25 cellular contexts compared by ENCODE assay signal in the genomic region with DNA sequence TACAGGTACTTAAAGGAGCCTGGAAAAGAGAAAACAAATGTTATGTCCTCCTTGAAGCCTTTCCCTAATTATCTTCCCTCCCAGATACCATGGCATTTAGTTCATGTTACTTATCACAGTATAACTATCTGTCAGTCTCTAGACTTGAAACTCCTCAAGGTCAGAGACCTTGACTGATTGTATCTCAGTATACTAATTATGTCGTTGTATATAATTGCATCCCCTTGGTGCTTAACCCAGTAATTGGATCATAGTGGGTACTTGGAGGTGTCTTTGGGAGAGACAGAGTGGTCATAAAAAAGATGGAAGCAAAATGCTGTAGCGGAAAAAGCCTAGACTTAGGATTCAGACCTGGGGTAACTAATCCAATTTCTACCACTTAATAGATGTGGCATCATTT.
"Had no signal": no experiment of that assay in that cellular context is flagged by ENCODE, and none has a peak within 500 bp of the region (broad histone marks: within the 10 kb centered on the region; RNA-seq: fewer than 3 reads in every experiment).

No MANE protein-coding gene starts in this region.

- ATAC-seq: activated CD4-positive, alpha-beta T cell treated with anti-CD3 and anti-CD28 coated beads for 36 hours; activated CD8-positive, alpha-beta memory T cell treated with anti-CD3 and anti-CD28 coated beads, Interleukin-2, amount 10 ng/mL, durations not matched to agents 7 days and 5 days; activated CD8-positive, alpha-beta T cell treated with anti-CD3 and anti-CD28 coated beads, Interleukin-2, amount 10 ng/mL, durations not matched to agents 7 days and 5 days; activated naive CD8-positive, alpha-beta T cell treated with anti-CD3 and anti-CD28 coated beads, Interleukin-2, amount 50 U/mL, for 24 hours; esophagus mucosa had no signal

- DNase-seq: activated CD4-positive, alpha-beta memory T cell treated with anti-CD3 and anti-CD28 coated beads for 36 hours; activated CD4-positive, alpha-beta T cell treated with anti-CD3 and anti-CD28 coated beads for 36 hours; activated CD4-positive, alpha-beta T cell treated with anti-CD3 and anti-CD28 coated beads, Interleukin-2, amount 10 ng/mL, durations not matched to agents 24 days and 14 days; activated CD4-positive, CD25-positive, alpha-beta regulatory T cell; activated CD4-positive, CD25-positive, alpha-beta regulatory T cell treated with anti-CD3 and anti-CD28 coated beads, Interleukin-2, amount 50 U/mL, for 72 hours; activated CD8-positive, alpha-beta memory T cell treated with anti-CD3 and anti-CD28 coated beads, Interleukin-2, amount 10 ng/mL, durations not matched to agents 7 days and 5 days; activated CD8-positive, alpha-beta memory T cell treated with anti-CD3 and anti-CD28 coated beads, Interleukin-2, amount 50 U/mL, for 4 hours; activated CD8-positive, alpha-beta T cell treated with anti-CD3 and anti-CD28 coated beads, Interleukin-2, amount 10 ng/mL, durations not matched to agents 7 days and 5 days; activated effector memory CD4-positive, alpha-beta T cell treated with anti-CD3 and anti-CD28 coated beads, Interleukin-2, amount 50 U/mL, for 16 hours; activated naive CD4-positive, alpha-beta T cell treated with anti-CD3 and anti-CD28 coated beads for 36 hours; activated naive CD8-positive, alpha-beta T cell treated with anti-CD3 and anti-CD28 coated beads for 36 hours; activated naive CD8-positive, alpha-beta T cell treated with anti-CD3 and anti-CD28 coated beads, Interleukin-2, amount 50 U/mL, for 24 hours; activated T-cell treated with anti-CD3 and anti-CD28 coated beads, Interleukin-2, amount 50 U/mL, for 1 hour; activated T-cell treated with anti-CD3 and anti-CD28 coated beads, Interleukin-2, amount 50 U/mL, for 48 hours; adrenal gland; amygdala; aorta; brain microvascular endothelial cell; dorsolateral prefrontal cortex; effector memory CD4-positive, alpha-beta T cell; endodermal cell; foreskin fibroblast; head of caudate nucleus; hippocampal formation had no signal
